ENCODE assay signal across 7 cellular contexts in genomic region chr4:158721680-158722079, GRCh38. TPM values are rescaled to one million over a fixed set of nuclear protein-coding genes. Genes with fewer than 3 reads are reported as not detected.
DNase-seq lines count a peak whose midpoint lies in the region; TF ChIP-seq lines count a peak whose summit lies in the region.

No MANE protein-coding gene starts in this region.

- TF ChIP-seq CTCF in GM12865 (IDR thresholded peaks at IDR 0.05; ENCODE audit: insufficient read depth, low read depth, low read length, missing control alignments), result no peak
- TF ChIP-seq CTCF in brain (conservative IDR thresholded peaks at IDR 0.05), result no peak
- no peak for TF ChIP-seq CTCF in nephron progenitor cell (IDR thresholded peaks at IDR 0.05)
- TF ChIP-seq CTCF in right atrium auricular region (IDR thresholded peaks at IDR 0.05), result no peak

- no peaks in the 10 kb centered on the region for H3K27me3 ChIP-seq in MG63
- no peaks in the 10 kb centered on the region for H3K27me3 ChIP-seq in right atrium auricular region

- DNase-seq in GM12865 (ENCODE audit: low read depth) (no peak), MG63 (no peak), nephron progenitor cell (no peak), A172 (ENCODE audit: low spot score) (no peak), right atrium auricular region (ENCODE audit: low spot score) (no peak), EL (no peak)

- peak overlapping the region in 4 of 5 experiments; percentile 2 to 99 (median 96) for H3K27ac Mint-ChIP-seq in brain
- no peak overlapping the region for H3K27ac Mint-ChIP-seq in nephron progenitor cell

- no peaks in the 10 kb centered on the region for H3K9me3 ChIP-seq in MG63
- no peaks in the 10 kb centered on the region for H3K9me3 ChIP-seq in right atrium auricular region

- H3K4me1 Mint-ChIP-seq in brain (peaks cover 39% of the 10 kb centered on the region), nephron progenitor cell (peaks cover 24% of the 10 kb centered on the region)

- H3K27ac ChIP-seq in right atrium auricular region, result no peak overlapping the region

- H3K27me3 Mint-ChIP-seq in brain (peaks cover 17% of the 10 kb centered on the region), nephron progenitor cell (ENCODE audit: low read depth, poor library complexity) (peaks cover 4% of the 10 kb centered on the region)

- peaks cover 48% of the 10 kb centered on the region for H3K36me3 Mint-ChIP-seq in brain
- peaks cover 43% of the 10 kb centered on the region for H3K36me3 Mint-ChIP-seq in nephron progenitor cell (ENCODE audit: low read depth)

- peaks cover 0 to 18% of the 10 kb centered on the region in 2 donors for H3K4me1 ChIP-seq in right atrium auricular region

- H3K36me3 ChIP-seq in MG63 (peaks cover 64% of the 10 kb centered on the region), right atrium auricular region (peaks cover 33% of the 10 kb centered on the region)

- H3K4me3 Mint-ChIP-seq in brain (peak overlapping the region; percentile 96 to 99 (median 99)), nephron progenitor cell (peak overlapping the region; percentile 96)

- H3K4me3 ChIP-seq in GM12865 (ENCODE audit: low read depth, low read length) (peak overlapping the region; percentile 90), MG63 (peak overlapping the region; percentile 91), right atrium auricular region (no peak overlapping the region)

- H3K9me3 Mint-ChIP-seq in brain, result peaks cover 0 to 3% (median 0%) of the 10 kb centered on the region in 5 experiments
- H3K9me3 Mint-ChIP-seq in nephron progenitor cell, result no peaks in the 10 kb centered on the region

RNA-seq across cellular contexts. Expression of gene PPID, which starts 1.5 kb away (rescaled TPM):
- total RNA-seq in MG63 (2014; rRNA removed; shearing (Covaris generic); ENCODE audit: low replicate concordance), result 125 and 212 TPM in 2 replicates
- polyA plus RNA-seq in brain (ENCODE audit: insufficient read depth, low read depth, low replicate concordance), result 20.7 TPM
- total RNA-seq in A172 (2014; rRNA removed; shearing (Covaris generic)), result 59.1 and 80.3 TPM in 2 replicates
- total RNA-seq in right atrium auricular region, result 10 to 100 TPM; 18.0 to 31.9 TPM

RNA-seq across cellular contexts. Expression of gene FNIP2, which starts 47.1 kb away (rescaled TPM):
- 7.7 and 11.1 TPM in 2 replicates for total RNA-seq in MG63 (2014; rRNA removed; shearing (Covaris generic); ENCODE audit: low replicate concordance)
- 6.8 TPM for polyA plus RNA-seq in brain (ENCODE audit: insufficient read depth, low read depth, low replicate concordance)
- total RNA-seq in A172 (2014; rRNA removed; shearing (Covaris generic)), result 8.0 and 10.8 TPM in 2 replicates
- total RNA-seq in right atrium auricular region, result 10 to 100 TPM; 38.3 to 42.4 TPM

RNA-seq across cellular contexts. Expression of gene ETFDH, which starts 49.6 kb away (rescaled TPM):
- 117 and 228 TPM in 2 replicates for total RNA-seq in MG63 (2014; rRNA removed; shearing (Covaris generic); ENCODE audit: low replicate concordance)
- polyA plus RNA-seq in brain (ENCODE audit: insufficient read depth, low read depth, low replicate concordance), result 7.2 TPM
- total RNA-seq in A172 (2014; rRNA removed; shearing (Covaris generic)), result 18.1 and 31.9 TPM in 2 replicates
- 100 to 1,000 TPM in 1 of 2 donors, 10 to 100 TPM in 1; 96.6 to 156 TPM for total RNA-seq in right atrium auricular region

RNA-seq across cellular contexts. Expression of gene C4orf46, which starts 50.0 kb away (rescaled TPM):
- total RNA-seq in MG63 (2014; rRNA removed; shearing (Covaris generic); ENCODE audit: low replicate concordance), result 96.1 and 152 TPM in 2 replicates
- polyA plus RNA-seq in brain (ENCODE audit: insufficient read depth, low read depth, low replicate concordance), result 6.4 TPM
- 32.1 and 33.0 TPM in 2 replicates for total RNA-seq in A172 (2014; rRNA removed; shearing (Covaris generic))
- 1 to 10 TPM; 3.2 to 4.2 TPM for total RNA-seq in right atrium auricular region

Comparison
In these comparisons a context has a peak if more than half of its experiments do, and no peak if none do; other contexts are left out.
1. H3K4me3 ChIP-seq: peak in GM12865 (single experiment) and MG63 (single experiment); none in right atrium auricular region (0 of 2).